9 cellular contexts compared by ENCODE assay signal in the genomic region with DNA sequence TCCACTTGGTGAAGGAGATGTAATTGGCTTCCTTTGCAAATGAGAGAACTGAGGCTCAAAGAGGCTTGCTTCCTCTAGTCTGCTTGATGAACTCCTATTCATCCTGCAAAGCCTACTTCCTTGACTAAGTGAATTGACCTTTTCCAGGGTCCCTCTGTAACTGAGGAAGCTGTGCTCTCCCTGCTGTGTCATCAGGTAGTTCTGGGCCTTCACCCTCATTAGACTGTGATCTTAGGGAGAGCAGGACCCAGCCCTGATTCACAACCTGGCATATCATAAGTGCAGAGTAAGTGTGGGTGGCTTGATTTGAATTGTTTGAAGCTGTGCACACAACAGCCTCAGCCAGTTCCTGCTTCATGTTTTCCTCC. TPM values are rescaled to one million over a fixed set of nuclear protein-coding genes. Genes with fewer than 3 reads are reported as not detected.
DNase-seq lines count a peak whose midpoint lies in the region; ATAC-seq and TF ChIP-seq lines count a peak whose summit lies in the region.
"Had no signal": no experiment of that assay in that cellular context is flagged by ENCODE, and none has a peak within 500 bp of the region (broad histone marks: within the 10 kb centered on the region; RNA-seq: fewer than 3 reads in every experiment).

No MANE protein-coding gene starts in this region.

- DNase-seq in Daoy (ENCODE audit: low read depth) (peak; percentile 64), PC-3 (no peak), ascending aorta (ENCODE audit: low spot score in 2 of 2) (no peak), NCI-H774 (lab: John Stamatoyannopoulos, UW) (no peak), NCI-H510A (lab: John Stamatoyannopoulos, UW) (no peak)
- DNase-seq: glutamatergic neuron had no signal

- H3K4me1 ChIP-seq in PC-3 (ENCODE audit: insufficient read depth, low read length) (peaks cover 21% of the 10 kb centered on the region), ascending aorta (peaks cover 6 to 55% of the 10 kb centered on the region in 2 donors), skeletal muscle satellite cell (ENCODE audit: control insufficient read depth, insufficient read depth, low read length) (peaks cover 36% of the 10 kb centered on the region)
- H3K4me1 ChIP-seq: breast epithelium had no signal

- no peaks in the 10 kb centered on the region for H4K20me1 ChIP-seq in PC-3 (ENCODE audit: low read length)

- no peak for TF ChIP-seq CTCF in PC-3 (conservative IDR thresholded peaks at IDR 0.05; ENCODE audit: low read depth, low read length)
- TF ChIP-seq CTCF in ascending aorta (IDR thresholded peaks at IDR 0.05), result no peak

- no peaks in the 10 kb centered on the region for H3K36me3 ChIP-seq in PC-3 (ENCODE audit: low read depth, low read length)
- peaks cover under 1 to 9% of the 10 kb centered on the region in 2 donors for H3K36me3 ChIP-seq in ascending aorta
- H3K36me3 ChIP-seq in skeletal muscle satellite cell (ENCODE audit: insufficient read depth, low read length), result no peaks in the 10 kb centered on the region
- H3K36me3 ChIP-seq: breast epithelium had no signal

- no peaks in the 10 kb centered on the region for H3K9me2 ChIP-seq in PC-3 (replicated peaks; ENCODE audit: low read length)

- peak overlapping the region; percentile 54 for H3K4me2 ChIP-seq in PC-3 (ENCODE audit: low read length)
- peak overlapping the region; percentile 46 for H3K4me2 ChIP-seq in skeletal muscle satellite cell (ENCODE audit: low read length)

- H3K4me3 ChIP-seq in PC-3 (ENCODE audit: low read length), result no peak overlapping the region
- H3K4me3 ChIP-seq in ascending aorta, result no peak overlapping the region
- no peak overlapping the region for H3K4me3 ChIP-seq in skeletal muscle satellite cell (ENCODE audit: low read length)
- H3K4me3 ChIP-seq: breast epithelium had no signal

- intact Hi-C loops in PC-3 (cut with micrococcal nuclease), result no loop called here
- intact Hi-C loops in ascending aorta (cut with DNase I), result no loop called here

- H2AFZ ChIP-seq in PC-3 (ENCODE audit: low read length), result no peak overlapping the region

- H3K9me3 ChIP-seq in PC-3 (ENCODE audit: low read length), result no peaks in the 10 kb centered on the region
- no peaks in the 10 kb centered on the region for H3K9me3 ChIP-seq in ascending aorta
- H3K9me3 ChIP-seq in skeletal muscle satellite cell (replicated peaks; ENCODE audit: low read length), result no peaks in the 10 kb centered on the region
- H3K9me3 ChIP-seq: breast epithelium had no signal

- H3K9ac ChIP-seq in PC-3 (ENCODE audit: low read length) (peak overlapping the region; percentile 50), skeletal muscle satellite cell (ENCODE audit: low read depth, low read length) (no peak overlapping the region)

- CTCF ChIA-PET in PC-3 (lab: Charles Lee), result no interaction called here

- H3F3A ChIP-seq in PC-3 (ENCODE audit: low read length, unreplicated experiment), result no peaks in the 10 kb centered on the region

- POLR2A ChIA-PET in PC-3 (lab: Charles Lee; ENCODE audit: unreplicated experiment), result no interaction called here

- ATAC-seq in PC-3 (no peak), GM19023 (IDR thresholded peaks at IDR 0.05; ENCODE audit: unreplicated experiment) (no peak)

- H3K79me2 ChIP-seq in PC-3 (ENCODE audit: low read length), result no peaks in the 10 kb centered on the region

- H3K27me3 ChIP-seq in PC-3 (ENCODE audit: low read length) (no peaks in the 10 kb centered on the region), ascending aorta (no peaks in the 10 kb centered on the region), skeletal muscle satellite cell (ENCODE audit: control insufficient read depth, insufficient read depth, low read length) (peaks cover 22% of the 10 kb centered on the region)
- H3K27me3 ChIP-seq: breast epithelium had no signal

- BruUV-seq in PC-3 (replicated peaks; lab: Mats Ljungman, UMichigan), result TSS peak; percentile 28

- peak overlapping the region; percentile 85 for H3K27ac ChIP-seq in PC-3 (ENCODE audit: low read length)
- H3K27ac ChIP-seq in ascending aorta, result peak overlapping the region; percentile 71 to 80

RNA-seq across cellular contexts. Expression of a gene that starts 16.3 kb away (rescaled TPM):
- 1.8 and 3.0 TPM in 2 replicates for total RNA-seq in Daoy (2014; rRNA removed; shearing (Covaris generic))
- 0.12 and 0.22 TPM in 2 replicates for total RNA-seq in PC-3 (2014; rRNA removed)
- total RNA-seq in ascending aorta, result 58.6 TPM
- total RNA-seq in skeletal muscle satellite cell (2012; rRNA removed), result 0.22 TPM in 1 of 2 replicates, not detected in the other

RNA-seq across cellular contexts. Expression of a gene that starts 32.9 kb away (rescaled TPM):
- total RNA-seq in Daoy (2014; rRNA removed; shearing (Covaris generic)), result not detected in 2 replicates
- total RNA-seq in PC-3 (2014; rRNA removed), result not detected in 2 replicates
- total RNA-seq in ascending aorta, result not detected
- total RNA-seq in skeletal muscle satellite cell (2012; rRNA removed), result not detected in 2 replicates
- total RNA-seq: breast epithelium had no signal

RNA-seq across cellular contexts. Expression of a gene that starts 37.0 kb away (rescaled TPM):
- total RNA-seq in Daoy (2014; rRNA removed; shearing (Covaris generic)), result not detected in 2 replicates
- total RNA-seq in PC-3 (2014; rRNA removed), result not detected in 2 replicates
- total RNA-seq in ascending aorta, result not detected
- not detected in 2 replicates for total RNA-seq in skeletal muscle satellite cell (2012; rRNA removed)
- total RNA-seq: breast epithelium had no signal

Comparison
In these comparisons a context has a peak if more than half of its experiments do, and no peak if none do; other contexts are left out.
1. RNA of a gene that starts 16.3 kb away (total RNA-seq): 58.6 TPM in ascending aorta (single experiment); 1.8 to 3.0 TPM in Daoy and 0.12 to 0.22 TPM in PC-3; every median in the first group is over 10 times any median in the second.